In the genomic region with DNA sequence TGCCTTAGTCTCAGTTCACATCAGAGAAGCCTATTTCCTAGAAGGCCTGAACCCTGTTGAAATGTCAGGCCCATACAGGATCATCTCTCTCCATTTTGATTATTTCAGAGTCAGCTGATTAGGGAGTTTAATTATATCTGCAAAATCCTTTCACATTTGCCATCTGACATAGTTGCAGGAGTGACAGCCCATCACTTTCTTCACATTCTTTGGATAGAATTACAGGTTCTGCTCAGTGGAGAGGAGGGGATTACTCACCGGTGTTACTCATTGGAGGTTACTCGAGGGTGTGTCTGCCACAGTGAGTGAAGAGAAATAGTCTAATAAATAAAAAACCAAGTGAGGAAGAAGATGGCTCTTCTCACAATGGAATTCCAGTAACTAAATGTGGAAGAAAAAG, we compare ENCODE assay signal across 11 cellular contexts.
DNase-seq lines count a peak whose midpoint lies in the region; ATAC-seq and TF ChIP-seq lines count a peak whose summit lies in the region.
"Had no signal": no experiment of that assay in that cellular context is flagged by ENCODE, and none has a peak within 500 bp of the region (broad histone marks: within the 10 kb centered on the region; RNA-seq: fewer than 3 reads in every experiment).

No MANE protein-coding gene starts in this region.

- H3K4me3 ChIP-seq in breast epithelium (no peak overlapping the region), fibroblast of the aortic adventitia (ENCODE audit: low read depth, low read length) (no peak overlapping the region)

- ATAC-seq in HG02588 (IDR thresholded peaks at IDR 0.05; ENCODE audit: unreplicated experiment) (no peak), left ventricle myocardium superior (no peak)

- POLR2A ChIA-PET in MCF 10A (lab: Yijun Ruan, JAX), result interaction anchor here (0.7 to 1.1 kb wide), 2 partner anchors 70 to 84 kb away, joined by 4 read pairs; no protein-coding TSS in a partner anchor

- H3K9me3 ChIP-seq in breast epithelium, result no peaks in the 10 kb centered on the region
- H3K9me3 ChIP-seq: Caco-2 had no signal

- H3K27ac Mint-ChIP-seq in MCF 10A (ENCODE audit: low read depth, unreplicated experiment), result peak overlapping the region; percentile 75

- H3K9me3 Mint-ChIP-seq in MCF 10A (ENCODE audit: unreplicated experiment), result no peaks in the 10 kb centered on the region

- no peak overlapping the region for H3K27ac ChIP-seq in breast epithelium

- no TSS peak for BruUV-seq in MCF 10A (replicated peaks; lab: Mats Ljungman, UMichigan)

- peaks cover 26% of the 10 kb centered on the region for H3K4me1 Mint-ChIP-seq in MCF 10A (ENCODE audit: insufficient read depth, unreplicated experiment)

- TF ChIP-seq POLR2A in breast epithelium (IDR thresholded peaks at IDR 0.05), result no peak

- TF ChIP-seq CTCF in MCF 10A (IDR thresholded peaks at IDR 0.05; ENCODE audit: unreplicated experiment) (no peak), breast epithelium (IDR thresholded peaks at IDR 0.05) (no peak), fibroblast of the aortic adventitia (IDR thresholded peaks at IDR 0.05; ENCODE audit: insufficient read depth, low read length) (no peak)

- H3K27me3 Mint-ChIP-seq in MCF 10A (ENCODE audit: insufficient read depth, unreplicated experiment), result no peaks in the 10 kb centered on the region

- H3K36me3 ChIP-seq in breast epithelium, result no peaks in the 10 kb centered on the region

- H3K27me3 ChIP-seq in breast epithelium, result no peaks in the 10 kb centered on the region

- no peak overlapping the region for H3K4me3 Mint-ChIP-seq in MCF 10A (ENCODE audit: unreplicated experiment)

- peaks cover 0 to 10% of the 10 kb centered on the region in 2 donors for H3K4me1 ChIP-seq in breast epithelium

- CTCF ChIA-PET in MCF 10A (lab: Yijun Ruan, JAX), result no interaction called here

- DNase-seq in MCF 10A (ENCODE audit: unreplicated experiment) (peak; percentile 74), breast epithelium (ENCODE audit: low spot score in 2 of 2) (no peak), SK-MEL-5 (ENCODE audit: low read depth, low spot score) (peak; percentile 27), fibroblast of the aortic adventitia (ENCODE audit: low read depth) (peak; percentile 42), stromal cell of bone marrow (ENCODE audit: low read depth) (peak; percentile 59), NCI-H146 treated with DMSO at 0.1 percent for 48 hours (lab: John Stamatoyannopoulos, UW; ENCODE audit: unreplicated experiment) (no peak), left ventricle myocardium superior (no peak)
- DNase-seq: Caco-2, kidney, NCI-H2029 had no signal

- in situ Hi-C loops in SK-MEL-5 (cut with HindIII; ENCODE audit: low pct_unique_long_range_greater_than_20kb, low sequenced_read_pairs), result no loop called here

- H3K36me3 Mint-ChIP-seq in MCF 10A (ENCODE audit: insufficient read depth, unreplicated experiment), result peaks cover 4% of the 10 kb centered on the region

- intact Hi-C loops in MCF 10A (cut with micrococcal nuclease) (loop anchor here (5.0 kb wide), 1 partner anchor 74 kb away; no protein-coding TSS in a partner anchor), breast epithelium (cut with DNase I; ENCODE audit: low total_unique reads) (no loop called here), left ventricle myocardium superior (cut with micrococcal nuclease) (no loop called here)

Comparison
In these comparisons a context has a peak if more than half of its experiments do, and no peak if none do; other contexts are left out.
1. DNase-seq: peak in MCF 10A (single experiment), SK-MEL-5 (single experiment), fibroblast of the aortic adventitia (single experiment) and stromal cell of bone marrow (single experiment); none in breast epithelium (0 of 2), NCI-H146 treated with DMSO at 0.1 percent for 48 hours (single experiment) and left ventricle myocardium superior (single experiment).